Comparison of ENCODE assay signal across 9 cellular contexts in the genomic region with DNA sequence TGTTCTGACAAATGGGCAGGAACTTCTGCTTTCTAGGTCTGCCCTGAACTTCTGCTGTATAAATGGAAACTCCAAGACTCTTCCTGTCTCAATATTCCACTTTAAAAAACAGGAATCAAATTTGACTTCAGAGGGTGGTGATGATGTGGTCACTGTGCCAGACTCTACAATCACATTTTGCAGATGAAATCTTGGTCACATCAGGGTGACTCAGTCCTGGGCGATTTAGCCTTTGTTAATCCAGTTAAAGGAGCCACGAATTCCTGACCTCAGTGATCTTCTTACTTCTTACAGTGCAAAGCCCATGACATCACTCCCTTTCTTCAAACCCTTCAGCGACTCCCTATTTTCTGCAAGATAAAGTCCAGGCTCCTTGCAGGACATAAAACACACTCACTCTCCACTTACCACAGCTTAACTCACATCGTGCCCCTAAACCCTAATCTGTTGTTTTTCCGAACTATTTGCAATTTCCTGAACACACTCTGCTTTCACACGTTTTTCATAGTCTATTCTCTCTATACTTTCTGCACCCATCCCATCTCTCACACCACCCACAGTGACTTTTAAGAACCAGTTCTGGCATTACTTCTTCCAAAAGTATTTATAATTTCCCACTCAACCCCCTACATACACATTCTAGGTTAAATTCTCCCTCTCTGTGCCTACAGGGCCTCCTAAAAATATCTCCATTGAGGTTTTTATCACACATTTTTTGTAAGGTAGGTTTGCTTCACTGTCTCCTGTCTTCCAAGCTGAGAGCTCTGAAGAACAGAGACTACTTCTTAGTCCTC. TPM values are rescaled to one million over a fixed set of nuclear protein-coding genes. Genes with fewer than 3 reads are reported as not detected.
DNase-seq lines count a peak whose midpoint lies in the region; TF ChIP-seq lines count a peak whose summit lies in the region.
"Had no signal": no experiment of that assay in that cellular context is flagged by ENCODE, and none has a peak within 500 bp of the region (broad histone marks: within the 10 kb centered on the region; RNA-seq: fewer than 3 reads in every experiment).

No MANE protein-coding gene starts in this region.

- H3K4me1 ChIP-seq in mammary epithelial cell (ENCODE audit: insufficient read depth, low read length), result peaks cover 82% of the 10 kb centered on the region
- H3K4me1 ChIP-seq in tibial artery, result peaks cover 0 to 90% (median 28%) of the 10 kb centered on the region in 4 donors
- no peaks in the 10 kb centered on the region for H3K4me1 ChIP-seq in MM.1S (ENCODE audit: low read length)

- 25% methylated on average over 6 of the region's 6 CpGs for WGBS in mammary epithelial cell (ENCODE audit: low coverage, missing lambda C conversion rate)

- H3F3A ChIP-seq in MM.1S (ENCODE audit: insufficient read depth, low read length), result no peaks in the 10 kb centered on the region

- H3K9me2 ChIP-seq in MM.1S (replicated peaks; ENCODE audit: insufficient read depth, low read length), result no peaks in the 10 kb centered on the region

- no TSS peak for BruUV-seq in mammary epithelial cell (replicated peaks; lab: Mats Ljungman, UMichigan)

- H3K9ac ChIP-seq in mammary epithelial cell (ENCODE audit: insufficient read depth, low read length) (peak overlapping the region; percentile 70), MM.1S (ENCODE audit: low read length) (no peak overlapping the region)

- H3K9me3 ChIP-seq in mammary epithelial cell (replicated peaks; ENCODE audit: insufficient read depth, low read length) (no peaks in the 10 kb centered on the region), tibial artery (no peaks in the 10 kb centered on the region), MM.1S (replicated peaks; ENCODE audit: insufficient read depth, low read length) (no peaks in the 10 kb centered on the region)

- TF ChIP-seq CTCF in mammary epithelial cell (conservative IDR thresholded peaks at IDR 0.05 in 1 of 2, IDR thresholded peaks at IDR 0.05 in 1 of 2; ENCODE audit: extremely low read depth in 1 of 2, insufficient read depth in 1 of 2, low read depth in 1 of 2, low read length in 2 of 2) (no peak), tibial artery (IDR thresholded peaks at IDR 0.05) (no peak), MM.1S (IDR thresholded peaks at IDR 0.05; ENCODE audit: low read length) (no peak)

- intact Hi-C loops in mammary epithelial cell (cut with micrococcal nuclease), result loop anchor here (2.0 kb wide), 1 partner anchor 67 kb away; no protein-coding TSS in a partner anchor
- intact Hi-C loops in tibial artery (cut with DNase I; ENCODE audit: low total_unique reads), result no loop called here

- DNase-seq in Kasumi-1 (lab: John Stamatoyannopoulos, UW), result peak; percentile 53 to 69
- peak; percentile 81 for DNase-seq in mammary epithelial cell
- peak; percentile 97 for DNase-seq in kidney tubule cell (ENCODE audit: low spot score)
- peak in 1 of 2 donors; percentile 56 for DNase-seq in tibial artery
- DNase-seq in DMS114 treated with DMSO at 0.1 percent for 48 hours (lab: John Stamatoyannopoulos, UW; ENCODE audit: unreplicated experiment), result no peak
- no peak for DNase-seq in globus pallidus (ENCODE audit: low spot score)
- DNase-seq in HuH-7 (ENCODE audit: low spot score), result no peak
- DNase-seq in MM.1S, result no peak
- DNase-seq: NCI-H2107 had no signal

- no peaks in the 10 kb centered on the region for H4K20me1 ChIP-seq in mammary epithelial cell (ENCODE audit: insufficient read depth, low read length)
- H4K20me1 ChIP-seq in MM.1S (ENCODE audit: insufficient read depth, low read length), result no peaks in the 10 kb centered on the region

- CTCF ChIA-PET in mammary epithelial cell (lab: Charles Lee; ENCODE audit: low non-redundant PET), result no interaction called here

- H3K79me2 ChIP-seq in mammary epithelial cell (ENCODE audit: insufficient read depth, low read length), result peaks cover 92% of the 10 kb centered on the region
- no peaks in the 10 kb centered on the region for H3K79me2 ChIP-seq in MM.1S (ENCODE audit: low read length)

- H3K27ac ChIP-seq in mammary epithelial cell (ENCODE audit: insufficient read depth, low read depth, low read length), result peak overlapping the region; percentile 81
- peak overlapping the region; percentile 64 to 87 for H3K27ac ChIP-seq in tibial artery
- no peak overlapping the region for H3K27ac ChIP-seq in MM.1S (ENCODE audit: low read length)

- peak overlapping the region; percentile 75 for H3K4me2 ChIP-seq in mammary epithelial cell (ENCODE audit: insufficient read depth, low read depth, low read length)
- H3K4me2 ChIP-seq in MM.1S (ENCODE audit: low read depth, low read length), result no peak overlapping the region

- in situ Hi-C loops in mammary epithelial cell (cut with MboI; ENCODE audit: low sequenced_read_pairs in 2 of 2), result loop anchor here in 1 of 2 donors (10.0 kb wide), 1 partner anchor 137 kb away; no protein-coding TSS in a partner anchor

- dilution Hi-C loops in mammary epithelial cell (cut with HindIII; ENCODE audit: low sequenced_read_pairs), result no loop called here

- no peaks in the 10 kb centered on the region for H3K36me3 ChIP-seq in mammary epithelial cell (ENCODE audit: insufficient read depth, low read length)
- no peaks in the 10 kb centered on the region for H3K36me3 ChIP-seq in tibial artery
- no peaks in the 10 kb centered on the region for H3K36me3 ChIP-seq in MM.1S (replicated peaks; ENCODE audit: insufficient read depth, low read length)

- H3K27me3 ChIP-seq in mammary epithelial cell (ENCODE audit: insufficient read depth, low read length), result no peaks in the 10 kb centered on the region
- no peaks in the 10 kb centered on the region for H3K27me3 ChIP-seq in tibial artery
- H3K27me3 ChIP-seq in MM.1S (replicated peaks; ENCODE audit: insufficient read depth, low read length), result no peaks in the 10 kb centered on the region

- H2AFZ ChIP-seq in mammary epithelial cell (ENCODE audit: low read depth, low read length), result peak overlapping the region; percentile 55
- H2AFZ ChIP-seq in MM.1S (ENCODE audit: low read length), result no peak overlapping the region

- H3K4me3 ChIP-seq in mammary epithelial cell (replicated peaks in 1 of 3; ENCODE audit: insufficient read depth in 1 of 3, low read depth in 2 of 3, low read length in 3 of 3) (peak overlapping the region in 1 of 3 experiments; percentile 17), tibial artery (peak overlapping the region in 1 of 2 donors; percentile 12), MM.1S (ENCODE audit: low read length) (no peak overlapping the region)

RNA-seq across cellular contexts. Expression of gene GASK1B, which starts 11.1 kb away (rescaled TPM):
- 10 to 100 TPM; 13.5 to 27.2 TPM for total RNA-seq in mammary epithelial cell
- polyA plus RNA-seq in mammary epithelial cell, result 8.1 TPM
- polyA minus RNA-seq in mammary epithelial cell, result 12.1 TPM

RNA-seq across cellular contexts. Expression of gene TMEM144, which starts 48.5 kb away (rescaled TPM):
- 10 to 100 TPM in 1 of 2 donors, 1 to 10 TPM in 1; 7.9 to 21.5 TPM for total RNA-seq in mammary epithelial cell
- 4.1 TPM for polyA plus RNA-seq in mammary epithelial cell
- polyA minus RNA-seq in mammary epithelial cell, result 13.7 TPM

Comparison
In these comparisons a context has a peak if more than half of its experiments do, and no peak if none do; other contexts are left out.
1. DNase-seq: peak in Kasumi-1 (2 of 2), mammary epithelial cell (single experiment) and kidney tubule cell (single experiment); none in DMS114 treated with DMSO at 0.1 percent for 48 hours (single experiment), globus pallidus (single experiment), HuH-7 (single experiment) and MM.1S (single experiment).